ENCODE assay signal across 32 cellular contexts in the genomic region with DNA sequence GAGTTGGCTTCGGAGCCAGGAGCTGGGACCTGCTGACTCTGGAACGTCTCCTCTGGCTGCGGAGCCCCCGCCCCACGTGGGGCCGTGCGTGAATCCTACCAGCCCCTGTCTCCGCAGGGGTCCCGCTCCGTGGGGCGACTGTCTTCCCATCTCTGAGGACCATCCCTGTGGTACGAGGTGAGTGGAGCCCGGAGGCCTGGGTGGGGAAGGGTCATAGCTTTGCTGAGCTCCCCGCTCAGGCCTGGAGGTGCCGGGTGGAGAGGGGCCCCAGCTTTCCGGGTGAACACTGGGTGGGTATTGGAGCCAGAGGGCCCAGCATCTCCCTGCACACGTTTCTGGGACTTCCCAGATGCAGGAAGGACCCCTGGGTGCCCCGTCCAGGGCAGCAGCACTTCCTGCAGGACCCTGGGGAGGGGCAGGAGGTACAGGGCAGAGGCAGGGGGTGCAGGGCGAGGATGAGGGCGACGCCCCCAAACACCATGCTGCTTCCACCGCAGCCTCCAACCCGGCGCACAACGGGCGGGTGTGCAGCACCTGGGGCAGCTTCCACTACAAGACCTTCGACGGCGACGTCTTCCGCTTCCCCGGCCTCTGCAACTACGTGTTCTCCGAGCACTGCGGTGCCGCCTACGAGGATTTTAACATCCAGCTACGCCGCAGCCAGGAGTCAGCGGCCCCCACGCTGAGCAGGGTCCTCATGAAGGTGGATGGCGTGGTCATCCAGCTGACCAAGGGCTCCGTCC. TPM values are rescaled to one million over a fixed set of nuclear protein-coding genes. Genes with fewer than 3 reads are reported as not detected.
DNase-seq lines count a peak whose midpoint lies in the region; ATAC-seq, FAIRE-seq and TF ChIP-seq lines count a peak whose summit lies in the region.
"Had no signal": no experiment of that assay in that cellular context is flagged by ENCODE, and none has a peak within 500 bp of the region (broad histone marks: within the 10 kb centered on the region; RNA-seq: fewer than 3 reads in every experiment).

No MANE protein-coding gene starts in this region.

- H3K27me3 Mint-ChIP-seq in stimulated activated memory B cell treated with anti-CD40 and anti-IgM and Interleukin-4, amounts not matched to agents 10 μg/mL and 1 μg/mL and 100 μg/mL, for 72 hours, result peaks cover 40% of the 10 kb centered on the region
- no peaks in the 10 kb centered on the region for H3K27me3 Mint-ChIP-seq in activated T-helper 1 cell treated with anti-CD3 and anti-CD28 coated beads, Interleukin-12 subunit alpha, Interleukin-12 subunit beta, Interleukin-2, Interleukin-4 antibody, amounts not matched to agents 30 ng/mL and 10 ng/mL and 1 ng/mL, durations not matched to agents 14 hours and 24 hours and 36 hours (ENCODE audit: insufficient read depth)
- H3K27me3 Mint-ChIP-seq: activated CD4-positive, alpha-beta T cell treated with anti-CD3 and anti-CD28 coated beads, Interleukin-2, amount 10 ng/mL, durations not matched to agents 24 days and 14 days; stimulated activated naive B cell treated with anti-CD40 and anti-IgM and Interleukin-4, amounts not matched to agents 10 μg/mL and 1 μg/mL and 100 μg/mL, for 72 hours had no signal

- FAIRE-seq in GM12891 (lab: Jason Lieb, UNC), result no peak

- H3K36me3 Mint-ChIP-seq in stimulated activated memory B cell treated with anti-CD40 and anti-IgM and Interleukin-4, amounts not matched to agents 10 μg/mL and 1 μg/mL and 100 μg/mL, for 72 hours, result no peaks in the 10 kb centered on the region
- no peaks in the 10 kb centered on the region for H3K36me3 Mint-ChIP-seq in activated T-helper 1 cell treated with anti-CD3 and anti-CD28 coated beads, Interleukin-12 subunit alpha, Interleukin-12 subunit beta, Interleukin-2, Interleukin-4 antibody, amounts not matched to agents 30 ng/mL and 10 ng/mL and 1 ng/mL, durations not matched to agents 14 hours and 24 hours and 36 hours (ENCODE audit: low read depth)
- H3K36me3 Mint-ChIP-seq: CD4-positive, alpha-beta memory T cell; memory B cell; stimulated activated naive B cell treated with anti-CD40 and anti-IgM and Interleukin-4, amounts not matched to agents 10 μg/mL and 1 μg/mL and 100 μg/mL, for 72 hours had no signal

- H3K27ac ChIP-seq in brain microvascular endothelial cell, result no peak overlapping the region
- H3K27ac ChIP-seq: breast epithelium, colonic mucosa, KMS-11, vagina had no signal

- no peak for ATAC-seq in left ventricle myocardium superior
- ATAC-seq in stimulated activated memory B cell treated with anti-CD40 and anti-IgM and Interleukin-4, amounts not matched to agents 10 μg/mL and 1 μg/mL and 100 μg/mL, for 72 hours, result peak; percentile 9
- ATAC-seq: HCT116; sciatic nerve; stimulated activated naive B cell treated with anti-CD40 and anti-IgM and Interleukin-4, amounts not matched to agents 10 μg/mL and 1 μg/mL and 100 μg/mL, for 72 hours had no signal

- no peak overlapping the region for H3K4me3 ChIP-seq in brain microvascular endothelial cell (ENCODE audit: low read depth, low read length)
- H3K4me3 ChIP-seq: breast epithelium, colonic mucosa, vagina had no signal

- no peaks in the 10 kb centered on the region for H3K4me1 Mint-ChIP-seq in stimulated activated memory B cell treated with anti-CD40 and anti-IgM and Interleukin-4, amounts not matched to agents 10 μg/mL and 1 μg/mL and 100 μg/mL, for 72 hours
- no peaks in the 10 kb centered on the region for H3K4me1 Mint-ChIP-seq in activated T-helper 1 cell treated with anti-CD3 and anti-CD28 coated beads, Interleukin-12 subunit alpha, Interleukin-12 subunit beta, Interleukin-2, Interleukin-4 antibody, amounts not matched to agents 30 ng/mL and 10 ng/mL and 1 ng/mL, durations not matched to agents 14 hours and 24 hours and 36 hours (ENCODE audit: low read depth)
- H3K4me1 Mint-ChIP-seq: activated CD4-positive, alpha-beta T cell treated with anti-CD3 and anti-CD28 coated beads, Interleukin-2, amount 10 ng/mL, durations not matched to agents 24 days and 14 days; CD4-positive, alpha-beta memory T cell; memory B cell; stimulated activated naive B cell treated with anti-CD40 and anti-IgM and Interleukin-4, amounts not matched to agents 10 μg/mL and 1 μg/mL and 100 μg/mL, for 72 hours had no signal

- peak; percentile 1 for DNase-seq in activated CD4-positive, alpha-beta T cell treated with anti-CD3 and anti-CD28 coated beads for 1 hour
- no peak for DNase-seq in activated CD4-positive, alpha-beta T cell treated with anti-CD3 and anti-CD28 coated beads for 48 hours
- DNase-seq in GM12891 (ENCODE audit: insufficient read length, low spot score), result peak; percentile 11
- DNase-seq in left ventricle myocardium superior, result peak; percentile 23
- DNase-seq in activated T-helper 1 cell treated with anti-CD3 and anti-CD28 coated beads, Interleukin-12 subunit alpha, Interleukin-12 subunit beta, Interleukin-2, Interleukin-4 antibody, amounts not matched to agents 30 ng/mL and 10 ng/mL and 1 ng/mL, durations not matched to agents 14 hours and 24 hours and 36 hours (ENCODE audit: low spot score), result no peak
- DNase-seq in brain microvascular endothelial cell, result no peak
- DNase-seq in SKM-1 treated with dmso at 0.1 percent for 144 hours (lab: John Stamatoyannopoulos, UW; ENCODE audit: unreplicated experiment), result no peak
- DNase-seq: activated CD4-positive, alpha-beta T cell treated with anti-CD3 and anti-CD28 coated beads, Interleukin-2, amount 10 ng/mL, durations not matched to agents 24 days and 14 days; activated naive CD4-positive, alpha-beta T cell treated with anti-CD3 and anti-CD28 coated beads, Interleukin-2, amount 50 U/mL, for 16 hours; AML-193; amygdala; CD4-positive, alpha-beta memory T cell; colonic mucosa; effector memory CD4-positive, alpha-beta T cell; erythroblast; MM.1S; NCI-H1417; NCI-H345; NCI-H774; RPMI8226; stimulated activated CD4-positive, alpha-beta T cell treated with anti-CD3 and anti-CD28 coated beads, Interleukin-4, amount 100 ng/mL, for 4 hours; stimulated activated naive B cell treated with anti-CD40 and anti-IgM and Interleukin-4, amounts not matched to agents 10 μg/mL and 1 μg/mL and 100 μg/mL, for 72 hours; T-helper 2 cell had no signal

- intact Hi-C loops in left ventricle myocardium superior (cut with micrococcal nuclease), result no loop called here
- intact Hi-C loops in activated T-helper 1 cell treated with anti-CD3 and anti-CD28 coated beads, Interleukin-12 subunit alpha, Interleukin-12 subunit beta, Interleukin-2, Interleukin-4 antibody, amounts not matched to agents 30 ng/mL and 10 ng/mL and 1 ng/mL, durations not matched to agents 14 hours and 24 hours and 36 hours (cut with micrococcal nuclease), result no loop called here

- no peaks in the 10 kb centered on the region for H3K9me3 Mint-ChIP-seq in stimulated activated memory B cell treated with anti-CD40 and anti-IgM and Interleukin-4, amounts not matched to agents 10 μg/mL and 1 μg/mL and 100 μg/mL, for 72 hours
- H3K9me3 Mint-ChIP-seq in activated T-helper 1 cell treated with anti-CD3 and anti-CD28 coated beads, Interleukin-12 subunit alpha, Interleukin-12 subunit beta, Interleukin-2, Interleukin-4 antibody, amounts not matched to agents 30 ng/mL and 10 ng/mL and 1 ng/mL, durations not matched to agents 14 hours and 24 hours and 36 hours, result no peaks in the 10 kb centered on the region
- H3K9me3 Mint-ChIP-seq: CD4-positive, alpha-beta memory T cell; memory B cell; stimulated activated naive B cell treated with anti-CD40 and anti-IgM and Interleukin-4, amounts not matched to agents 10 μg/mL and 1 μg/mL and 100 μg/mL, for 72 hours had no signal

- H3K4me3 Mint-ChIP-seq in stimulated activated memory B cell treated with anti-CD40 and anti-IgM and Interleukin-4, amounts not matched to agents 10 μg/mL and 1 μg/mL and 100 μg/mL, for 72 hours, result no peak overlapping the region
- no peak overlapping the region for H3K4me3 Mint-ChIP-seq in activated T-helper 1 cell treated with anti-CD3 and anti-CD28 coated beads, Interleukin-12 subunit alpha, Interleukin-12 subunit beta, Interleukin-2, Interleukin-4 antibody, amounts not matched to agents 30 ng/mL and 10 ng/mL and 1 ng/mL, durations not matched to agents 14 hours and 24 hours and 36 hours
- H3K4me3 Mint-ChIP-seq: activated CD4-positive, alpha-beta T cell treated with anti-CD3 and anti-CD28 coated beads, Interleukin-2, amount 10 ng/mL, durations not matched to agents 24 days and 14 days; CD4-positive, alpha-beta memory T cell; memory B cell; stimulated activated naive B cell treated with anti-CD40 and anti-IgM and Interleukin-4, amounts not matched to agents 10 μg/mL and 1 μg/mL and 100 μg/mL, for 72 hours had no signal

- H3K27ac Mint-ChIP-seq in stimulated activated memory B cell treated with anti-CD40 and anti-IgM and Interleukin-4, amounts not matched to agents 10 μg/mL and 1 μg/mL and 100 μg/mL, for 72 hours, result no peak overlapping the region
- no peak overlapping the region for H3K27ac Mint-ChIP-seq in activated T-helper 1 cell treated with anti-CD3 and anti-CD28 coated beads, Interleukin-12 subunit alpha, Interleukin-12 subunit beta, Interleukin-2, Interleukin-4 antibody, amounts not matched to agents 30 ng/mL and 10 ng/mL and 1 ng/mL, durations not matched to agents 14 hours and 24 hours and 36 hours
- H3K27ac Mint-ChIP-seq: activated CD4-positive, alpha-beta T cell treated with anti-CD3 and anti-CD28 coated beads, Interleukin-2, amount 10 ng/mL, durations not matched to agents 24 days and 14 days; CD4-positive, alpha-beta memory T cell; memory B cell; stimulated activated naive B cell treated with anti-CD40 and anti-IgM and Interleukin-4, amounts not matched to agents 10 μg/mL and 1 μg/mL and 100 μg/mL, for 72 hours had no signal

- no peaks in the 10 kb centered on the region for H3K36me3 ChIP-seq in brain microvascular endothelial cell (replicated peaks)
- H3K36me3 ChIP-seq: breast epithelium, colonic mucosa, vagina had no signal

- no peak for TF ChIP-seq POLR2A in GM12891 (IDR thresholded peaks at IDR 0.05; ENCODE audit: low read depth, low read length)

- TF ChIP-seq CTCF in brain microvascular endothelial cell (IDR thresholded peaks at IDR 0.05; ENCODE audit: low read depth, low read length, missing control alignments), result no peak

- in situ Hi-C loops in brain microvascular endothelial cell (cut with HindIII; ENCODE audit: low pct_ligation_motif_present, low sequenced_read_pairs), result no loop called here

- no peaks in the 10 kb centered on the region for H3K27me3 ChIP-seq in brain microvascular endothelial cell (replicated peaks)
- H3K27me3 ChIP-seq: colonic mucosa, vagina had no signal

TF ChIP-seq in GM12891, 5 proteins besides CTCF, POLR2A, EP300 and RAD21:
- no peak for TF ChIP-seq TAF1 (IDR thresholded peaks at IDR 0.05; ENCODE audit: low read depth, low read length)
- no peak for TF ChIP-seq PAX5 (IDR thresholded peaks at IDR 0.05; ENCODE audit: insufficient read depth, low read length, severe bottlenecking)
- TF ChIP-seq POU2F2 (IDR thresholded peaks at IDR 0.05; ENCODE audit: low read depth, low read length), result no peak
- no peak for TF ChIP-seq SPI1 (IDR thresholded peaks at IDR 0.05; ENCODE audit: low read depth, low read length)
- no peak for TF ChIP-seq POLR2AphosphoS5 (IDR thresholded peaks at IDR 0.05; ENCODE audit: low read depth, low read length)

RNA-seq across cellular contexts. Expression of gene MUC5AC, which starts 3.8 kb away (rescaled TPM):
- polyA plus RNA-seq in GM12891 (2012; ENCODE audit: low read depth, missing spikeins), result 0.01 TPM
- total RNA-seq in left ventricle myocardium superior, result not detected
- total RNA-seq in activated T-helper 1 cell treated with anti-CD3 and anti-CD28 coated beads, Interleukin-12 subunit alpha, Interleukin-12 subunit beta, Interleukin-2, Interleukin-4 antibody, amounts not matched to agents 30 ng/mL and 10 ng/mL and 1 ng/mL, durations not matched to agents 14 hours and 24 hours and 36 hours, result not detected in 2 replicates
- total RNA-seq: A172; activated CD4-positive, alpha-beta T cell treated with anti-CD3 and anti-CD28 coated beads, Interleukin-2, amount 10 ng/mL, durations not matched to agents 24 days and 14 days; breast epithelium; CD4-positive, alpha-beta memory T cell; myocyte; vagina had no signal
- polyA plus RNA-seq: CD4-positive, alpha-beta memory T cell had no signal

Comparison
In these comparisons a context has a peak if more than half of its experiments do, and no peak if none do; other contexts are left out.
1. DNase-seq: peak in activated CD4-positive, alpha-beta T cell treated with anti-CD3 and anti-CD28 coated beads for 1 hour (single experiment), GM12891 (single experiment) and left ventricle myocardium superior (single experiment); none in activated CD4-positive, alpha-beta T cell treated with anti-CD3 and anti-CD28 coated beads for 48 hours (single experiment), activated T-helper 1 cell treated with anti-CD3 and anti-CD28 coated beads, Interleukin-12 subunit alpha, Interleukin-12 subunit beta, Interleukin-2, Interleukin-4 antibody, amounts not matched to agents 30 ng/mL and 10 ng/mL and 1 ng/mL, durations not matched to agents 14 hours and 24 hours and 36 hours (single experiment), brain microvascular endothelial cell (single experiment) and SKM-1 treated with dmso at 0.1 percent for 144 hours (single experiment).